In genomic region chr1:179809506-179810366, GRCh38 we compare ENCODE assay signal across 8 cellular contexts.
A peak's percentile ranks its signal among the peaks of the same experiment; 100 is the strongest.
DNase-seq lines count a peak whose midpoint lies in the region; ATAC-seq and TF ChIP-seq lines count a peak whose summit lies in the region.

No MANE protein-coding gene starts in this region.

- H3K4me3 ChIP-seq in AG04450 (ENCODE audit: low read depth, low read length) (no peak overlapping the region), left lung (no peak overlapping the region)

- no peaks in the 10 kb centered on the region for H3K36me3 ChIP-seq in left lung

- H3K9me3 ChIP-seq in AG04450 (ENCODE audit: control insufficient read depth, insufficient read depth, low read length) (no peaks in the 10 kb centered on the region), left lung (no peaks in the 10 kb centered on the region)

- peak; percentile 78 for ATAC-seq in GM18868 (IDR thresholded peaks at IDR 0.05; ENCODE audit: unreplicated experiment)
- ATAC-seq in HG03280 (IDR thresholded peaks at IDR 0.05; ENCODE audit: unreplicated experiment), result peak; percentile 74
- ATAC-seq in left lung, result peak; percentile 76

- peaks cover 37% of the 10 kb centered on the region for H3K27me3 ChIP-seq in AG04450 (ENCODE audit: control insufficient read depth, insufficient read depth, low read length)
- H3K27me3 ChIP-seq in left lung, result peaks cover 0 to 30% of the 10 kb centered on the region in 2 donors

- peaks cover 3 to 6% of the 10 kb centered on the region in 2 donors for H3K4me1 ChIP-seq in left lung

- no peak overlapping the region for H3K27ac ChIP-seq in AG04450 (ENCODE audit: low read depth, low read length)
- no peak overlapping the region for H3K27ac ChIP-seq in left lung

- DNase-seq in AG04450 (ENCODE audit: low read depth, low spot score) (peak; percentile 46), NCI-H226 (peak; percentile 60), cerebellar cortex (ENCODE audit: low spot score) (peak; percentile 76), left lung (peak in 1 of 2 donors; percentile 45)
- peak; percentile 68 for DNase-seq in activated CD4-positive, CD25-positive, alpha-beta regulatory T cell treated with anti-CD3 and anti-CD28 coated beads, Interleukin-2, amount 50 U/mL, for 72 hours
- peak; percentile 31 to 45 (median 35) for DNase-seq in stimulated activated CD4-positive, alpha-beta T cell treated with anti-CD3 and anti-CD28 coated beads, TNF-alpha, amount 100 ng/mL, for 1 hour (ENCODE audit: low read depth in 3 of 3, low spot score in 1 of 3)

- TF ChIP-seq CTCF in AG04450 (IDR thresholded peaks at IDR 0.05; ENCODE audit: low read depth, low read length) (peak; percentile 92), left lung (IDR thresholded peaks at IDR 0.05) (peak; percentile 82 to 92)

- CTCF ChIA-PET in AG04450 (lab: Charles Lee), result interaction anchor here (0.6 to 14.7 kb wide), 47 partner anchors 10 to 1241 kb away, joined by 3 to 1155 read pairs (median 6); no protein-coding TSS in a partner anchor

- POLR2A ChIA-PET in AG04450 (lab: Yijun Ruan, JAX), result interaction anchor here (1.7 kb wide), 1 partner anchor 104 kb away, joined by 5 read pairs; no protein-coding TSS in a partner anchor

- intact Hi-C loops in left lung (cut with DNase I), result loop anchor here (5.0 kb wide), 1 partner anchor 102 kb away; no protein-coding TSS in a partner anchor
